Comparison of ENCODE assay signal across 36 cellular contexts in the genomic region with DNA sequence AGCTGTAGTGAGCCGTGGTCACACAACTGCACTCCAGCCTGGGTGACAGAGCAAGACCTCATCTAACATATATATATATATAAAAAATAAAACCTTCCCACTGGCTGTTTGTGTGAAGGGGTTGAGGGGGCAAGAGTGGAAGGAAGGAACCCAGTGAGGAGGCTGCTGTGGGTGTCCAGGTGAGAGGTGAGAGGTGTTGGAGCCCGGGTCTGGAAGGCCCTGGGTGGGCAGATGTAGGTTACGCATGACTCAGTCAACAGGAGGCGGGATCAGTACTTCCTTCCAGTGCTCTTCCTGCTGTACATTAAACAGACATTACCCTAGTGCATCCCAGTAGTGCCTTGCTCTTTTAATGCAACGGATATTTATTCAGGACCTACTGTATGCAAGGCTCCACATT. TPM values are rescaled to one million over a fixed set of nuclear protein-coding genes. Genes with fewer than 3 reads are reported as not detected.
"Had no signal": no experiment of that assay in that cellular context is flagged by ENCODE, and none has a peak within 500 bp of the region (broad histone marks: within the 10 kb centered on the region; RNA-seq: fewer than 3 reads in every experiment).

No MANE protein-coding gene starts in this region.

- H3K9me3 Mint-ChIP-seq: activated B cell treated with CpG ODN at 0.5 μM for 24 hours; activated CD4-positive, alpha-beta memory T cell treated with anti-CD3 and anti-CD28 coated beads for 36 hours; activated CD4-positive, alpha-beta T cell treated with anti-CD3 and anti-CD28 coated beads, Interleukin-2, amount 10 ng/mL, durations not matched to agents 24 days and 14 days; activated CD8-positive, alpha-beta T cell treated with anti-CD3 and anti-CD28 coated beads for 36 hours; activated naive CD4-positive, alpha-beta T cell treated with anti-CD3 and anti-CD28 coated beads for 36 hours; activated naive CD4-positive, alpha-beta T cell treated with anti-CD3 and anti-CD28 coated beads, Interleukin-2, amount 50 U/mL, for 72 hours; activated naive CD8-positive, alpha-beta T cell treated with anti-CD3 and anti-CD28 coated beads for 36 hours; activated T-cell treated with anti-CD3 and anti-CD28 coated beads, Interleukin-2, amount 50 U/mL, for 4 hours; activated T-cell treated with anti-CD3 and anti-CD28 coated beads, Interleukin-2, amount 50 U/mL, for 72 hours; activated T-helper 1 cell treated with anti-CD3 and anti-CD28 coated beads, Interleukin-12 subunit alpha, Interleukin-12 subunit beta, Interleukin-2, Interleukin-4 antibody, amounts not matched to agents 30 ng/mL and 10 ng/mL and 1 ng/mL, durations not matched to agents 14 hours and 24 hours and 36 hours; activated T-helper 17 cell treated with anti-CD3 and anti-CD28 coated beads, Interleukin-2, amount 50 U/mL, for 72 hours; T-helper 1 cell treated with Interleukin-12 subunit alpha and Interleukin-12 subunit beta and Interleukin-4 antibody, amounts not matched to agents 30 μg/mL and 1 μg/mL, for 36 hours; T-helper 2 cell treated with Interferon-gamma antibody and Interleukin-4, amounts not matched to agents 5 μg/mL and 100 μg/mL, for 36 hours had no signal

- H3K27ac Mint-ChIP-seq: activated B cell treated with CpG ODN at 0.5 μM for 24 hours; activated CD4-positive, alpha-beta memory T cell treated with anti-CD3 and anti-CD28 coated beads for 36 hours; activated CD4-positive, alpha-beta T cell treated with anti-CD3 and anti-CD28 coated beads, Interleukin-2, amount 10 ng/mL, durations not matched to agents 24 days and 14 days; activated CD8-positive, alpha-beta T cell treated with anti-CD3 and anti-CD28 coated beads for 36 hours; activated naive CD4-positive, alpha-beta T cell treated with anti-CD3 and anti-CD28 coated beads for 36 hours; activated naive CD4-positive, alpha-beta T cell treated with anti-CD3 and anti-CD28 coated beads, Interleukin-2, amount 50 U/mL, for 72 hours; activated naive CD8-positive, alpha-beta T cell treated with anti-CD3 and anti-CD28 coated beads for 36 hours; activated T-cell treated with anti-CD3 and anti-CD28 coated beads, Interleukin-2, amount 50 U/mL, for 72 hours; activated T-helper 1 cell treated with anti-CD3 and anti-CD28 coated beads, Interleukin-12 subunit alpha, Interleukin-12 subunit beta, Interleukin-2, Interleukin-4 antibody, amounts not matched to agents 30 ng/mL and 10 ng/mL and 1 ng/mL, durations not matched to agents 14 hours and 24 hours and 36 hours; activated T-helper 17 cell treated with anti-CD3 and anti-CD28 coated beads, Interleukin-2, amount 50 U/mL, for 72 hours; T-helper 1 cell treated with Interleukin-12 subunit alpha and Interleukin-12 subunit beta and Interleukin-4 antibody, amounts not matched to agents 30 μg/mL and 1 μg/mL, for 36 hours; T-helper 2 cell treated with Interferon-gamma antibody and Interleukin-4, amounts not matched to agents 5 μg/mL and 100 μg/mL, for 36 hours had no signal

- H3K4me1 ChIP-seq: adrenal gland, body of pancreas, breast epithelium had no signal

- H3K4me3 Mint-ChIP-seq: activated B cell treated with CpG ODN at 0.5 μM for 24 hours; activated CD4-positive, alpha-beta memory T cell treated with anti-CD3 and anti-CD28 coated beads for 36 hours; activated CD4-positive, alpha-beta T cell treated with anti-CD3 and anti-CD28 coated beads, Interleukin-2, amount 10 ng/mL, durations not matched to agents 24 days and 14 days; activated CD8-positive, alpha-beta T cell treated with anti-CD3 and anti-CD28 coated beads for 36 hours; activated naive CD4-positive, alpha-beta T cell treated with anti-CD3 and anti-CD28 coated beads for 36 hours; activated naive CD8-positive, alpha-beta T cell treated with anti-CD3 and anti-CD28 coated beads for 36 hours; activated T-cell treated with anti-CD3 and anti-CD28 coated beads, Interleukin-2, amount 50 U/mL, for 4 hours; activated T-cell treated with anti-CD3 and anti-CD28 coated beads, Interleukin-2, amount 50 U/mL, for 72 hours; activated T-helper 1 cell treated with anti-CD3 and anti-CD28 coated beads, Interleukin-12 subunit alpha, Interleukin-12 subunit beta, Interleukin-2, Interleukin-4 antibody, amounts not matched to agents 30 ng/mL and 10 ng/mL and 1 ng/mL, durations not matched to agents 14 hours and 24 hours and 36 hours; activated T-helper 17 cell treated with anti-CD3 and anti-CD28 coated beads, Interleukin-2, amount 50 U/mL, for 72 hours; T-helper 1 cell treated with Interleukin-12 subunit alpha and Interleukin-12 subunit beta and Interleukin-4 antibody, amounts not matched to agents 30 μg/mL and 1 μg/mL, for 36 hours; T-helper 2 cell treated with Interferon-gamma antibody and Interleukin-4, amounts not matched to agents 5 μg/mL and 100 μg/mL, for 36 hours had no signal

- H3K9me3 ChIP-seq: adrenal gland, body of pancreas, breast epithelium had no signal

- H3K27me3 ChIP-seq: adrenal gland, body of pancreas, brain microvascular endothelial cell, breast epithelium had no signal

- H3K36me3 ChIP-seq: adrenal gland, brain microvascular endothelial cell, breast epithelium had no signal

- ATAC-seq: activated CD8-positive, alpha-beta T cell treated with anti-CD3 and anti-CD28 coated beads for 36 hours; activated naive CD4-positive, alpha-beta T cell treated with anti-CD3 and anti-CD28 coated beads, Interleukin-2, amount 50 U/mL, for 72 hours; activated T-cell treated with anti-CD3 and anti-CD28 coated beads, Interleukin-2, amount 50 U/mL, for 4 hours; activated T-cell treated with anti-CD3 and anti-CD28 coated beads, Interleukin-2, amount 50 U/mL, for 72 hours; activated T-helper 17 cell treated with anti-CD3 and anti-CD28 coated beads, Interleukin-2, amount 50 U/mL, for 72 hours; body of pancreas had no signal

- H3K27me3 Mint-ChIP-seq: activated CD4-positive, alpha-beta memory T cell treated with anti-CD3 and anti-CD28 coated beads for 36 hours; activated CD4-positive, alpha-beta T cell treated with anti-CD3 and anti-CD28 coated beads, Interleukin-2, amount 10 ng/mL, durations not matched to agents 24 days and 14 days; activated CD8-positive, alpha-beta T cell treated with anti-CD3 and anti-CD28 coated beads for 36 hours; activated naive CD8-positive, alpha-beta T cell treated with anti-CD3 and anti-CD28 coated beads for 36 hours; activated T-helper 17 cell treated with anti-CD3 and anti-CD28 coated beads, Interleukin-2, amount 50 U/mL, for 72 hours had no signal

- H3K4me3 ChIP-seq: adrenal gland, body of pancreas, breast epithelium had no signal

- H3K27ac ChIP-seq: adrenal gland, body of pancreas, brain microvascular endothelial cell, breast epithelium, VCaP had no signal

- DNase-seq: activated B cell treated with CpG ODN at 0.5 μM for 24 hours; activated CD4-positive, alpha-beta memory T cell treated with anti-CD3 and anti-CD28 coated beads for 36 hours; activated CD4-positive, alpha-beta T cell treated with anti-CD3 and anti-CD28 coated beads for 4 hours; activated CD4-positive, alpha-beta T cell treated with anti-CD3 and anti-CD28 coated beads, Interleukin-2, amount 10 ng/mL, durations not matched to agents 24 days and 14 days; activated CD4-positive, alpha-beta T cell treated with anti-CD3 and anti-CD28 coated beads, Interleukin-2, amount 50 U/mL, for 1 hour; activated CD4-positive, alpha-beta T cell treated with anti-CD3 and anti-CD28 coated beads, Interleukin-2, amount 50 U/mL, for 4 hours; activated CD4-positive, CD25-positive, alpha-beta regulatory T cell treated with anti-CD3 and anti-CD28 coated beads, Interleukin-2, amount 50 U/mL, for 72 hours; activated CD8-positive, alpha-beta memory T cell treated with anti-CD3 and anti-CD28 coated beads, Interleukin-2, amount 50 U/mL, for 4 hours; activated CD8-positive, alpha-beta T cell treated with anti-CD3 and anti-CD28 coated beads for 36 hours; activated effector memory CD4-positive, alpha-beta T cell treated with anti-CD3 and anti-CD28 coated beads, Interleukin-2, amount 50 U/mL, for 16 hours; activated gamma-delta T cell treated with Interleukin-2 at 50 U/mL for 16 hours; activated naive CD4-positive, alpha-beta T cell; activated naive CD4-positive, alpha-beta T cell treated with anti-CD3 and anti-CD28 coated beads for 36 hours; activated naive CD4-positive, alpha-beta T cell treated with anti-CD3 and anti-CD28 coated beads, Interleukin-2, amount 50 U/mL, for 16 hours; activated naive CD8-positive, alpha-beta T cell treated with anti-CD3 and anti-CD28 coated beads for 36 hours; activated T-cell treated with anti-CD3 and anti-CD28 coated beads for 4 hours; activated T-cell treated with anti-CD3 and anti-CD28 coated beads, Interleukin-2, amount 50 U/mL, for 1 hour; activated T-cell treated with anti-CD3 and anti-CD28 coated beads, Interleukin-2, amount 50 U/mL, for 4 hours; activated T-cell treated with anti-CD3 and anti-CD28 coated beads, Interleukin-2, amount 50 U/mL, for 72 hours; adrenal gland; amniotic stem cell; aorta; body of pancreas; brain microvascular endothelial cell; central memory CD4-positive, alpha-beta T cell; T-helper 1 cell; T-helper 2 cell; T-helper 9 cell had no signal

- H3K4me1 Mint-ChIP-seq: activated B cell treated with CpG ODN at 0.5 μM for 24 hours; activated CD4-positive, alpha-beta T cell treated with anti-CD3 and anti-CD28 coated beads, Interleukin-2, amount 10 ng/mL, durations not matched to agents 24 days and 14 days; activated naive CD8-positive, alpha-beta T cell treated with anti-CD3 and anti-CD28 coated beads for 36 hours; activated T-helper 17 cell treated with anti-CD3 and anti-CD28 coated beads, Interleukin-2, amount 50 U/mL, for 72 hours had no signal

- H3K36me3 Mint-ChIP-seq: activated CD4-positive, alpha-beta memory T cell treated with anti-CD3 and anti-CD28 coated beads for 36 hours; activated naive CD4-positive, alpha-beta T cell treated with anti-CD3 and anti-CD28 coated beads, Interleukin-2, amount 50 U/mL, for 72 hours; activated naive CD8-positive, alpha-beta T cell treated with anti-CD3 and anti-CD28 coated beads for 36 hours had no signal

RNA-seq across cellular contexts. Expression of a gene that starts 47.0 kb away (rescaled TPM):
- total RNA-seq: activated B cell treated with CpG ODN at 0.5 μM for 24 hours; activated CD4-positive, alpha-beta memory T cell treated with anti-CD3 and anti-CD28 coated beads for 36 hours; activated CD4-positive, alpha-beta T cell treated with anti-CD3 and anti-CD28 coated beads, Interleukin-2, amount 10 ng/mL, durations not matched to agents 24 days and 14 days; activated CD8-positive, alpha-beta memory T cell treated with anti-CD3 and anti-CD28 coated beads for 36 hours; activated CD8-positive, alpha-beta T cell treated with anti-CD3 and anti-CD28 coated beads for 36 hours; activated naive CD8-positive, alpha-beta T cell treated with anti-CD3 and anti-CD28 coated beads for 36 hours; activated T-cell treated with anti-CD3 and anti-CD28 coated beads, Interleukin-2, amount 50 U/mL, for 72 hours; activated T-helper 1 cell treated with anti-CD3 and anti-CD28 coated beads, Interleukin-12 subunit alpha, Interleukin-12 subunit beta, Interleukin-2, Interleukin-4 antibody, amounts not matched to agents 30 ng/mL and 10 ng/mL and 1 ng/mL, durations not matched to agents 14 hours and 24 hours and 36 hours; activated T-helper 17 cell treated with anti-CD3 and anti-CD28 coated beads, Interleukin-2, amount 50 U/mL, for 72 hours had no signal
